In the genomic region with DNA sequence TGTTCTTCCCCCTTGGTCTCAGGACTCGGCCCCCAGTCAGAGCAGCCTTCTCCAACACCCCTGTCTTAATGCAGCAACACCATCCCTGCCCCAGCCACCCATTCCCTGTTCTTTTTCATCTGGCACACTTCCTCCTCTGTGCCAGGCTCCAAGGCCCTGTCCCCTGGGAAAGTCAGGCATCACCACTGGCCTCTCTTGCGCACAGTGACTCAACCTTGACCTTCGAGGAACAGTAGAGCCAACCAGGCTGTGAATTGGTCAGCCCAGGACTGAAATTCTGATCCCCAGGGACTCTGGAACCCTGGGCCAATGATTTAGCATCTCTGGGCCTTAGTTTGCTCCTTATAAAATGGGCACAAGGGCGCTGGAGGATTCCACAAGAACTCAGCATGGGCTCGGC, we compare ENCODE assay signal across 12 cellular contexts. TPM values are rescaled to one million over a fixed set of nuclear protein-coding genes. Genes with fewer than 3 reads are reported as not detected.
A peak's percentile ranks its signal among the peaks of the same experiment; 100 is the strongest.
DNase-seq lines count a peak whose midpoint lies in the region; ATAC-seq and TF ChIP-seq lines count a peak whose summit lies in the region.
"Had no signal": no experiment of that assay in that cellular context is flagged by ENCODE, and none has a peak within 500 bp of the region (broad histone marks: within the 10 kb centered on the region; RNA-seq: fewer than 3 reads in every experiment).

No MANE protein-coding gene starts in this region.

- H3K4me1 Mint-ChIP-seq in activated CD4-positive, alpha-beta T cell treated with anti-CD3 and anti-CD28 coated beads, Interleukin-2, amount 10 ng/mL, durations not matched to agents 7 days and 5 days = peaks cover 80% of the 10 kb centered on the region
- peaks cover 74% of the 10 kb centered on the region for H3K4me1 Mint-ChIP-seq in activated B cell treated with CpG ODN at 0.5 μM for 24 hours

- H3K4me3 Mint-ChIP-seq in activated CD4-positive, alpha-beta T cell treated with anti-CD3 and anti-CD28 coated beads, Interleukin-2, amount 10 ng/mL, durations not matched to agents 7 days and 5 days = peak overlapping the region; percentile 36
- H3K4me3 Mint-ChIP-seq in activated B cell treated with CpG ODN at 0.5 μM for 24 hours = peak overlapping the region; percentile 8

- CTCF ChIA-PET in activated CD4-positive, alpha-beta T cell treated with anti-CD3 and anti-CD28 coated beads, Interleukin-2, amount 10 ng/mL, durations not matched to agents 7 days and 5 days (lab: Charles Lee) = interaction anchor here (0.7 to 3.4 kb wide), 4 partner anchors 13 to 109 kb away, joined by 3 to 20 read pairs (median 9); no protein-coding TSS in a partner anchor
- CTCF ChIA-PET in activated B cell treated with CpG ODN at 0.5 μM for 24 hours (lab: Charles Lee) = interaction anchor here (5.0 kb wide), 1 partner anchor 13 kb away, joined by 51 read pairs; no protein-coding TSS in a partner anchor

- no peak for TF ChIP-seq CTCF in activated B cell treated with CpG ODN at 0.5 μM for 24 hours (IDR thresholded peaks at IDR 0.05)
- no peak for TF ChIP-seq CTCF in stomach (IDR thresholded peaks at IDR 0.05)

- no peaks in the 10 kb centered on the region for H3K9me3 ChIP-seq in stomach

- H3K4me1 ChIP-seq in stomach = peaks cover 56 to 99% (median 91%) of the 10 kb centered on the region in 4 donors

- H3K9me3 Mint-ChIP-seq in activated CD4-positive, alpha-beta T cell treated with anti-CD3 and anti-CD28 coated beads, Interleukin-2, amount 10 ng/mL, durations not matched to agents 7 days and 5 days = no peaks in the 10 kb centered on the region
- no peaks in the 10 kb centered on the region for H3K9me3 Mint-ChIP-seq in activated B cell treated with CpG ODN at 0.5 μM for 24 hours

- POLR2A ChIA-PET in activated CD4-positive, alpha-beta T cell treated with anti-CD3 and anti-CD28 coated beads, Interleukin-2, amount 10 ng/mL, durations not matched to agents 7 days and 5 days (lab: Charles Lee) = no interaction called here
- POLR2A ChIA-PET in activated B cell treated with CpG ODN at 0.5 μM for 24 hours (lab: Charles Lee) = interaction anchor here (1.0 to 1.5 kb wide), 4 partner anchors 10 to 101 kb away, joined by 5 to 12 read pairs (median 6); partner anchors contain the start of genes GTF3C5 and RALGDS

- WGBS in stomach, 5 donors = 90 to 93% (median 91%) methylated on average over 5 of the region's 5 CpGs

- no peak for TF ChIP-seq POLR2A in stomach (IDR thresholded peaks at IDR 0.05)

- H3K36me3 Mint-ChIP-seq in activated CD4-positive, alpha-beta T cell treated with anti-CD3 and anti-CD28 coated beads, Interleukin-2, amount 10 ng/mL, durations not matched to agents 7 days and 5 days (ENCODE audit: low read depth) = peaks cover 24% of the 10 kb centered on the region
- peaks cover 4% of the 10 kb centered on the region for H3K36me3 Mint-ChIP-seq in activated B cell treated with CpG ODN at 0.5 μM for 24 hours (ENCODE audit: low read depth)

- ATAC-seq in activated B cell treated with CpG ODN at 0.5 μM for 24 hours (ENCODE audit: low read depth) = no peak

- intact Hi-C loops in activated B cell treated with CpG ODN at 0.5 μM for 24 hours (cut with micrococcal nuclease) (loop anchor here (1.0 kb wide), 1 partner anchor 10 kb away; the partner anchor contains the start of gene RALGDS), stomach (cut with DNase I; ENCODE audit: low total_unique reads) (no loop called here)

- H3K27me3 ChIP-seq in stomach = no peaks in the 10 kb centered on the region

- DNase-seq in activated CD4-positive, alpha-beta T cell treated with anti-CD3 and anti-CD28 coated beads, Interleukin-2, amount 10 ng/mL, durations not matched to agents 7 days and 5 days = no peak
- DNase-seq in activated CD4-positive, alpha-beta T cell treated with anti-CD3 and anti-CD28 coated beads for 48 hours = no peak
- DNase-seq in activated B cell treated with CpG ODN at 0.5 μM for 24 hours (no peak), fibroblast of gingiva (ENCODE audit: low read depth) (peak; percentile 46), stomach (no peak), HT-29 (ENCODE audit: low spot score) (no peak), T-helper 9 cell (no peak), NCI-H774 (lab: John Stamatoyannopoulos, UW) (no peak)
- DNase-seq: GOT3; KG1; SHP77; stimulated activated CD4-positive, alpha-beta T cell treated with anti-CD3 and anti-CD28 coated beads, Interleukin-12 subunit alpha, Interleukin-12 subunit beta, amount 100 ng/mL, for 4 hours had no signal

- no peak for TF ChIP-seq EP300 in stomach (IDR thresholded peaks at IDR 0.05)

- H3K4me3 ChIP-seq in stomach = no peak overlapping the region

- H3K36me3 ChIP-seq in stomach = no peaks in the 10 kb centered on the region

- H3K27ac ChIP-seq in stomach = peak overlapping the region in 4 of 5 donors; percentile 39 to 98 (median 96)

- no peaks in the 10 kb centered on the region for H3K27me3 Mint-ChIP-seq in activated CD4-positive, alpha-beta T cell treated with anti-CD3 and anti-CD28 coated beads, Interleukin-2, amount 10 ng/mL, durations not matched to agents 7 days and 5 days
- no peaks in the 10 kb centered on the region for H3K27me3 Mint-ChIP-seq in activated B cell treated with CpG ODN at 0.5 μM for 24 hours

- peak overlapping the region; percentile 100 for H3K27ac Mint-ChIP-seq in activated CD4-positive, alpha-beta T cell treated with anti-CD3 and anti-CD28 coated beads, Interleukin-2, amount 10 ng/mL, durations not matched to agents 7 days and 5 days
- H3K27ac Mint-ChIP-seq in activated B cell treated with CpG ODN at 0.5 μM for 24 hours = peak overlapping the region; percentile 98

RNA-seq across cellular contexts. Expression of gene RALGDS, which starts 10.5 kb away (rescaled TPM):
- total RNA-seq in activated CD4-positive, alpha-beta T cell treated with anti-CD3 and anti-CD28 coated beads, Interleukin-2, amount 10 ng/mL, durations not matched to agents 7 days and 5 days = 10 to 100 TPM; 79.1 to 92.3 TPM
- total RNA-seq in activated B cell treated with CpG ODN at 0.5 μM for 24 hours (21.2 and 29.2 TPM in 2 replicates), stomach (100 to 1,000 TPM in 1 of 5 donors, 10 to 100 TPM in 4; 29.4 to 242 (median 65.2) TPM)
- 10 to 100 TPM; 20.5 to 45.8 (median 32.8) TPM for polyA plus RNA-seq in stomach
- total RNA-seq in HT-29 (2014; rRNA removed; shearing (Covaris generic)) = 95.0 and 102 TPM in 2 replicates

RNA-seq across cellular contexts. Expression of gene GBGT1, which starts 32.2 kb away (rescaled TPM):
- total RNA-seq in activated CD4-positive, alpha-beta T cell treated with anti-CD3 and anti-CD28 coated beads, Interleukin-2, amount 10 ng/mL, durations not matched to agents 7 days and 5 days = 1 to 10 TPM; 2.4 to 2.7 TPM
- 42.2 and 49.5 TPM in 2 replicates for total RNA-seq in activated B cell treated with CpG ODN at 0.5 μM for 24 hours
- total RNA-seq in stomach = 10 to 100 TPM in 3 of 5 donors, 1 to 10 TPM in 2; 1.2 to 37.9 (median 21.3) TPM
- polyA plus RNA-seq in stomach = 10 to 100 TPM; 12.5 to 24.2 (median 23.8) TPM
- not detected in 2 replicates for total RNA-seq in HT-29 (2014; rRNA removed; shearing (Covaris generic))
